16 cellular contexts compared by ENCODE assay signal in genomic region chr5:149811453-149811852, GRCh38.
A peak's percentile ranks its signal among the peaks of the same experiment; 100 is the strongest.
DNase-seq lines count a peak whose midpoint lies in the region; ATAC-seq, FAIRE-seq and TF ChIP-seq lines count a peak whose summit lies in the region.
"Had no signal": no experiment of that assay in that cellular context is flagged by ENCODE, and none has a peak within 500 bp of the region (broad histone marks: within the 10 kb centered on the region; RNA-seq: fewer than 3 reads in every experiment).

No MANE protein-coding gene starts in this region.

- DNase-seq in GM19239 (ENCODE audit: insufficient read length, low spot score) (no peak), hepatocyte (ENCODE audit: low spot score) (no peak), smooth muscle cell (lab: John Stamatoyannopoulos, UW; ENCODE audit: unreplicated experiment) (no peak), OCI-M2 (lab: John Stamatoyannopoulos, UW; ENCODE audit: unreplicated experiment) (no peak), small intestine (no peak), brain microvascular endothelial cell (no peak)
- DNase-seq: DMS 273 treated with DMSO at 0.1 percent for 48 hours, KG1, MG63, NCI-H1092, NCI-H2081 treated with DMSO at 0.1 percent for 48 hours, NCI-H510A, NCI-H774, PC-3 had no signal

- peak overlapping the region; percentile 52 for H3K27ac ChIP-seq in hepatocyte
- peak overlapping the region; percentile 87 for H3K27ac ChIP-seq in smooth muscle cell (ENCODE audit: low read depth)
- no peak overlapping the region for H3K27ac ChIP-seq in small intestine (ENCODE audit: low read depth in 1 of 2, low read length in 1 of 2)
- no peak overlapping the region for H3K27ac ChIP-seq in brain microvascular endothelial cell

- H3K9me3 ChIP-seq in hepatocyte (ENCODE audit: low read depth) (no peaks in the 10 kb centered on the region), smooth muscle cell (replicated peaks; ENCODE audit: low read depth) (no peaks in the 10 kb centered on the region), small intestine (ENCODE audit: control insufficient read depth, low read depth) (no peaks in the 10 kb centered on the region)
- H3K9me3 ChIP-seq: MG63 had no signal

- peak; percentile 47 for ATAC-seq in GM18870 (IDR thresholded peaks at IDR 0.05; ENCODE audit: unreplicated experiment)
- ATAC-seq: PC-3 had no signal

- peak overlapping the region; percentile 50 for H3K9ac ChIP-seq in smooth muscle cell (ENCODE audit: low read depth)

- H3K27me3 ChIP-seq in hepatocyte (no peaks in the 10 kb centered on the region), smooth muscle cell (ENCODE audit: low read depth) (no peaks in the 10 kb centered on the region), small intestine (ENCODE audit: control insufficient read depth in 2 of 2, insufficient read depth in 2 of 2, low read length in 2 of 2) (no peaks in the 10 kb centered on the region), brain microvascular endothelial cell (replicated peaks) (no peaks in the 10 kb centered on the region)
- H3K27me3 ChIP-seq: MG63 had no signal

- H3K4me2 ChIP-seq in hepatocyte (no peak overlapping the region), smooth muscle cell (peak overlapping the region; percentile 66)

- H4K20me1 ChIP-seq in hepatocyte (ENCODE audit: insufficient read depth, poor library complexity, severe bottlenecking) (no peaks in the 10 kb centered on the region), smooth muscle cell (ENCODE audit: low read depth) (no peaks in the 10 kb centered on the region)

- H3K4me3 ChIP-seq in hepatocyte (no peak overlapping the region), smooth muscle cell (no peak overlapping the region), small intestine (ENCODE audit: low read depth in 1 of 2, low read length in 2 of 2) (no peak overlapping the region), brain microvascular endothelial cell (ENCODE audit: low read depth, low read length) (no peak overlapping the region)
- H3K4me3 ChIP-seq: MG63 had no signal

- H3K36me3 ChIP-seq in hepatocyte (replicated peaks; ENCODE audit: insufficient read depth, low read depth), result no peaks in the 10 kb centered on the region
- no peaks in the 10 kb centered on the region for H3K36me3 ChIP-seq in smooth muscle cell (ENCODE audit: low read depth)
- H3K36me3 ChIP-seq in small intestine (ENCODE audit: control insufficient read depth in 2 of 2, insufficient read depth in 2 of 2, low read length in 2 of 2), result no peaks in the 10 kb centered on the region
- H3K36me3 ChIP-seq in brain microvascular endothelial cell (replicated peaks), result no peaks in the 10 kb centered on the region
- H3K36me3 ChIP-seq: MG63 had no signal

- in situ Hi-C loops in brain microvascular endothelial cell (cut with HindIII; ENCODE audit: low pct_ligation_motif_present, low sequenced_read_pairs), result no loop called here

- H3K79me2 ChIP-seq in hepatocyte, result no peaks in the 10 kb centered on the region
- no peaks in the 10 kb centered on the region for H3K79me2 ChIP-seq in smooth muscle cell (ENCODE audit: low read depth)

- TF ChIP-seq CTCF in hepatocyte (IDR thresholded peaks at IDR 0.05; ENCODE audit: poor library complexity) (no peak), smooth muscle cell (IDR thresholded peaks at IDR 0.05; ENCODE audit: borderline replicate concordance, insufficient read depth, poor library complexity, severe bottlenecking) (no peak), brain microvascular endothelial cell (IDR thresholded peaks at IDR 0.05; ENCODE audit: low read depth, low read length, missing control alignments) (no peak)

- WGBS in hepatocyte (ENCODE audit: low lambda C conversion rate, missing lambda C conversion rate), result 83% methylated on average over 3 of the region's 3 CpGs
- WGBS in smooth muscle cell (ENCODE audit: low lambda C conversion rate), result 64% methylated on average over 3 of the region's 3 CpGs
- WGBS in small intestine, 3 donors, result 75 to 86% (median 76%) methylated on average over 3 of the region's 3 CpGs

- no peaks in the 10 kb centered on the region for H3K9me2 ChIP-seq in hepatocyte (replicated peaks; ENCODE audit: insufficient read depth)

- no peaks in the 10 kb centered on the region for H3F3A ChIP-seq in smooth muscle cell (ENCODE audit: low read depth)

- H3K4me1 ChIP-seq in hepatocyte (ENCODE audit: insufficient read depth) (no peaks in the 10 kb centered on the region), smooth muscle cell (ENCODE audit: low read depth) (peaks cover 6% of the 10 kb centered on the region), small intestine (ENCODE audit: control insufficient read depth in 2 of 2, insufficient read depth in 1 of 2, low read depth in 1 of 2, low read length in 1 of 2) (no peaks in the 10 kb centered on the region)

- H2AFZ ChIP-seq in hepatocyte (no peak overlapping the region), smooth muscle cell (ENCODE audit: low read depth) (no peak overlapping the region)

- FAIRE-seq in GM19239 (lab: Jason Lieb, UNC) (peak; percentile 67), small intestine (lab: Jason Lieb, UNC) (no peak)
- FAIRE-seq: H1 had no signal

Comparison
In these comparisons a context has a peak if more than half of its experiments do, and no peak if none do; other contexts are left out.
1. H3K27ac ChIP-seq: peak in hepatocyte (single experiment) and smooth muscle cell (single experiment); none in small intestine (0 of 2) and brain microvascular endothelial cell (single experiment).